Comparison of ENCODE assay signal across 8 cellular contexts in genomic region chr22:26512149-26512793, GRCh38. TPM values are rescaled to one million over a fixed set of nuclear protein-coding genes. Genes with fewer than 3 reads are reported as not detected.
DNase-seq lines count a peak whose midpoint lies in the region; ATAC-seq and TF ChIP-seq lines count a peak whose summit lies in the region.

Gene TFIP11 (minus strand): TSS chr22:26512473. CDS start chr22:26510272, 2,201 bp downstream.

- POLR2A ChIA-PET in A673 (lab: Charles Lee; ENCODE audit: low non-redundant PET): interaction anchor here (0.7 kb wide), 1 partner anchor 53 kb away, joined by 16 read pairs; no protein-coding TSS in a partner anchor

- ATAC-seq in GM18861 (IDR thresholded peaks at IDR 0.05; ENCODE audit: unreplicated experiment): peak; percentile 83
- ATAC-seq in HG03103 (IDR thresholded peaks at IDR 0.05; ENCODE audit: low read depth, unreplicated experiment): peak; percentile 82

- dilution Hi-C loops in mammary epithelial cell (cut with HindIII; ENCODE audit: low sequenced_read_pairs): no loop called here

- TF ChIP-seq CTCF in A673 (conservative IDR thresholded peaks at IDR 0.05; ENCODE audit: low read depth, low read length) (no peak), WI38 (IDR thresholded peaks at IDR 0.05; ENCODE audit: low read depth, low read length) (no peak), mammary epithelial cell (conservative IDR thresholded peaks at IDR 0.05 in 1 of 2, IDR thresholded peaks at IDR 0.05 in 1 of 2; ENCODE audit: extremely low read depth in 1 of 2, insufficient read depth in 1 of 2, low read depth in 1 of 2, low read length in 2 of 2) (peak in 1 of 2 donors; percentile 12)

- in situ Hi-C loops in mammary epithelial cell (cut with MboI; ENCODE audit: low sequenced_read_pairs in 2 of 2): loop anchor here in 1 of 2 donors (5.0 kb wide), 1 partner anchor 75 kb away; no protein-coding TSS in a partner anchor

- H2AFZ ChIP-seq in mammary epithelial cell (ENCODE audit: low read depth, low read length): peak within 1 kb of the TSS; percentile 97

- H3K4me1 ChIP-seq in A673 (ENCODE audit: insufficient read depth, low read length, poor library complexity, severe bottlenecking) (peaks cover 15% of the 10 kb centered on the region), mammary epithelial cell (ENCODE audit: insufficient read depth, low read length) (peaks cover 10% of the 10 kb centered on the region), skeletal muscle tissue (ENCODE audit: control insufficient read depth in 3 of 3, insufficient read depth in 3 of 3, low read length in 3 of 3) (peaks cover 20 to 33% (median 23%) of the 10 kb centered on the region in 3 donors)

- intact Hi-C loops in A673 (cut with micrococcal nuclease; ENCODE audit: unreplicated experiment): no loop called here
- intact Hi-C loops in mammary epithelial cell (cut with micrococcal nuclease): loop anchor here (5.0 kb wide), 1 partner anchor 55 kb away; no protein-coding TSS in a partner anchor

- DNase-seq in A673 (ENCODE audit: low spot score): peak; percentile 93
- peak; percentile 65 for DNase-seq in NCI-H2227 treated with DMSO at 0.1 percent for 48 hours (lab: John Stamatoyannopoulos, UW)
- DNase-seq in mammary epithelial cell: peak; percentile 87

- H3K27ac ChIP-seq in A673 (ENCODE audit: low read depth, low read length, poor library complexity, severe bottlenecking) (peak within 1 kb of the TSS; percentile 73), mammary epithelial cell (ENCODE audit: insufficient read depth, low read depth, low read length) (peak within 1 kb of the TSS; percentile 71), skeletal muscle tissue (ENCODE audit: low read depth, low read length) (peak within 1 kb of the TSS; percentile 80)

- 1% methylated on average over 24 of the region's 40 CpGs for WGBS in mammary epithelial cell (ENCODE audit: low coverage, missing lambda C conversion rate)

- H3K9me3 ChIP-seq in A673 (ENCODE audit: low read depth, low read length, poor library complexity, severe bottlenecking) (no peaks in the 10 kb centered on the region), mammary epithelial cell (replicated peaks; ENCODE audit: insufficient read depth, low read length) (no peaks in the 10 kb centered on the region), iPS-18c (ENCODE audit: control insufficient read depth, insufficient read depth, low read length) (no peaks in the 10 kb centered on the region), skeletal muscle tissue (ENCODE audit: control insufficient read depth in 3 of 3, low read length in 3 of 3) (no peaks in the 10 kb centered on the region)

- H3K9ac ChIP-seq in mammary epithelial cell (ENCODE audit: insufficient read depth, low read length): peak within 1 kb of the TSS; percentile 79
- peak within 1 kb of the TSS; percentile 95 to 99 (median 96) for H3K9ac ChIP-seq in skeletal muscle tissue (ENCODE audit: low read depth in 1 of 3, low read length in 3 of 3)

- no peaks in the 10 kb centered on the region for H4K20me1 ChIP-seq in mammary epithelial cell (ENCODE audit: insufficient read depth, low read length)

- H3K4me2 ChIP-seq in mammary epithelial cell (ENCODE audit: insufficient read depth, low read depth, low read length): peak within 1 kb of the TSS; percentile 92

- CTCF ChIA-PET in A673 (lab: Charles Lee) (interaction anchor here (0.6 kb wide), 1 partner anchor 24 kb away, joined by 3 read pairs; no protein-coding TSS in a partner anchor), mammary epithelial cell (lab: Charles Lee; ENCODE audit: low non-redundant PET) (interaction anchor here (1.0 kb wide), 1 partner anchor 17 kb away, joined by 4 read pairs; no protein-coding TSS in a partner anchor)

- H3K27me3 ChIP-seq in A673 (replicated peaks; ENCODE audit: insufficient read depth, low read depth, low read length, poor library complexity) (no peaks in the 10 kb centered on the region), mammary epithelial cell (ENCODE audit: insufficient read depth, low read length) (no peaks in the 10 kb centered on the region), skeletal muscle tissue (ENCODE audit: control insufficient read depth in 3 of 3, insufficient read depth in 3 of 3, low read length in 3 of 3) (no peaks in the 10 kb centered on the region)

- H3K79me2 ChIP-seq in mammary epithelial cell (ENCODE audit: insufficient read depth, low read length): peaks cover 47% of the 10 kb centered on the region

- peaks cover 31% of the 10 kb centered on the region for H3K36me3 ChIP-seq in A673 (ENCODE audit: insufficient read depth, low read length, poor library complexity, severe bottlenecking)
- peaks cover 13% of the 10 kb centered on the region for H3K36me3 ChIP-seq in mammary epithelial cell (ENCODE audit: insufficient read depth, low read length)
- H3K36me3 ChIP-seq in skeletal muscle tissue (ENCODE audit: control insufficient read depth in 3 of 3, insufficient read depth in 3 of 3, low read length in 3 of 3): peaks cover 19 to 24% (median 22%) of the 10 kb centered on the region in 3 donors

- BruUV-seq in A673 (replicated peaks; lab: Mats Ljungman, UMichigan) (no TSS peak), mammary epithelial cell (replicated peaks; lab: Mats Ljungman, UMichigan) (no TSS peak)

- H3K4me3 ChIP-seq in A673 (ENCODE audit: low read depth, low read length, poor library complexity, severe bottlenecking) (peak within 1 kb of the TSS; percentile 81), WI38 (ENCODE audit: low read depth, low read length) (peak within 1 kb of the TSS; percentile 98), mammary epithelial cell (replicated peaks in 1 of 3; ENCODE audit: insufficient read depth in 1 of 3, low read depth in 2 of 3, low read length in 3 of 3) (peak within 1 kb of the TSS; percentile 73 to 100 (median 84)), iPS-18c (ENCODE audit: insufficient read depth, low read depth, low read length) (peak within 1 kb of the TSS; percentile 96), skeletal muscle tissue (ENCODE audit: low read length in 3 of 3) (peak within 1 kb of the TSS; percentile 97 to 99 (median 99))

RNA-seq across cellular contexts. Expression of gene TFIP11, which starts in this region (rescaled TPM):
- total RNA-seq in A673 (2021): 44.0 and 46.4 TPM in 2 replicates
- total RNA-seq in mammary epithelial cell: 10 to 100 TPM; 35.7 to 38.3 TPM
- polyA plus RNA-seq in mammary epithelial cell: 21.5 TPM
- polyA minus RNA-seq in mammary epithelial cell: 61.8 TPM
- total RNA-seq in skeletal muscle tissue: 30.3 TPM

Comparison
In these comparisons a context has a peak if more than half of its experiments do, and no peak if none do; other contexts are left out.
1. Peak in every context shown above with its lines: DNase-seq, ATAC-seq, H3K4me3 ChIP-seq and H3K27ac ChIP-seq.